Comparison of ENCODE assay signal across 22 cellular contexts in genomic region chr11:45369294-45369693, GRCh38.
"Had no signal": no experiment of that assay in that cellular context is flagged by ENCODE, and none has a peak within 500 bp of the region (broad histone marks: within the 10 kb centered on the region; RNA-seq: fewer than 3 reads in every experiment).

No MANE protein-coding gene starts in this region.

- H3K4me1 ChIP-seq: colonic mucosa had no signal

- H3K36me3 ChIP-seq: colonic mucosa, heart left ventricle, neutrophil, sigmoid colon, tibial nerve, upper lobe of right lung, vagina had no signal

- H3K9me3 Mint-ChIP-seq: endodermal cell; nephron; stimulated activated naive B cell treated with anti-CD40 and anti-IgM and Interleukin-4, amounts not matched to agents 10 μg/mL and 1 μg/mL and 100 μg/mL, for 72 hours; stimulated activated naive CD8-positive, alpha-beta T cell treated with anti-CD3 and anti-CD28 coated beads, Interleukin-15, amount 100 ng/mL, for 72 hours had no signal

- H3K4me3 Mint-ChIP-seq: endodermal cell; nephron; stimulated activated naive B cell treated with anti-CD40 and anti-IgM and Interleukin-4, amounts not matched to agents 10 μg/mL and 1 μg/mL and 100 μg/mL, for 72 hours; stimulated activated naive CD8-positive, alpha-beta T cell treated with anti-CD3 and anti-CD28 coated beads, Interleukin-15, amount 100 ng/mL, for 72 hours had no signal

- H3K4me3 ChIP-seq: colonic mucosa, heart left ventricle, sigmoid colon, skin epidermis, testis, tibial nerve, upper lobe of right lung, vagina had no signal

- H3K36me3 Mint-ChIP-seq: stimulated activated naive B cell treated with anti-CD40 and anti-IgM and Interleukin-4, amounts not matched to agents 10 μg/mL and 1 μg/mL and 100 μg/mL, for 72 hours had no signal

- ATAC-seq: heart left ventricle; left colon; stimulated activated naive B cell treated with anti-CD40 and anti-IgM and Interleukin-4, amounts not matched to agents 10 μg/mL and 1 μg/mL and 100 μg/mL, for 72 hours; stimulated activated naive CD8-positive, alpha-beta T cell treated with anti-CD3 and anti-CD28 coated beads, Interleukin-15, amount 100 ng/mL, for 72 hours; upper lobe of right lung had no signal

- DNase-seq: colonic mucosa; effector CD4-positive, alpha-beta T cell; endodermal cell; erythroblast; foreskin melanocyte; heart left ventricle; hippocampal formation; left colon; midbrain; posterior cingulate gyrus; sigmoid colon; stimulated activated CD4-positive, alpha-beta T cell treated with anti-CD3 and anti-CD28 coated beads, Interleukin-2, amount 100 ng/mL, for 24 hours; stimulated activated CD4-positive, alpha-beta T cell treated with anti-CD3 and anti-CD28 coated beads, Interleukin-4, amount 100 ng/mL, for 4 hours; stimulated activated naive B cell treated with anti-CD40 and anti-IgM and Interleukin-4, amounts not matched to agents 10 μg/mL and 1 μg/mL and 100 μg/mL, for 72 hours; stimulated activated naive CD8-positive, alpha-beta T cell treated with anti-CD3 and anti-CD28 coated beads, Interleukin-15, amount 100 ng/mL, for 72 hours; testis; upper lobe of right lung had no signal

- H3K27ac Mint-ChIP-seq: endodermal cell; nephron; stimulated activated naive B cell treated with anti-CD40 and anti-IgM and Interleukin-4, amounts not matched to agents 10 μg/mL and 1 μg/mL and 100 μg/mL, for 72 hours; stimulated activated naive CD8-positive, alpha-beta T cell treated with anti-CD3 and anti-CD28 coated beads, Interleukin-15, amount 100 ng/mL, for 72 hours had no signal

- H3K27me3 ChIP-seq: colonic mucosa, testis, vagina had no signal

- H3K27ac ChIP-seq: colonic mucosa, heart left ventricle, neutrophil, sigmoid colon, skin epidermis, testis, tibial nerve, upper lobe of right lung, vagina had no signal

- H3K9me3 ChIP-seq: colonic mucosa, heart left ventricle, neutrophil, sigmoid colon, testis, tibial nerve, upper lobe of right lung, vagina had no signal
